ENCODE assay signal across 26 cellular contexts in genomic region chr2:16349811-16350210, GRCh38.
"Had no signal": no experiment of that assay in that cellular context is flagged by ENCODE, and none has a peak within 500 bp of the region (broad histone marks: within the 10 kb centered on the region; RNA-seq: fewer than 3 reads in every experiment).

No MANE protein-coding gene starts in this region.

- H3K27ac ChIP-seq: colonic mucosa, coronary artery, dorsolateral prefrontal cortex, epithelial cell of prostate, esophagus muscularis mucosa, esophagus squamous epithelium, foreskin keratinocyte, gastrocnemius medialis, gastroesophageal sphincter, heart left ventricle, heart right ventricle, hepatocyte had no signal

- H3K27me3 ChIP-seq: colonic mucosa, dorsolateral prefrontal cortex, esophagus muscularis mucosa, esophagus squamous epithelium, foreskin keratinocyte, gastrocnemius medialis, gastroesophageal sphincter, heart left ventricle, heart right ventricle, hepatocyte had no signal

- H3K4me2 ChIP-seq: hepatocyte had no signal

- H3K4me1 Mint-ChIP-seq: endodermal cell had no signal

- H2AFZ ChIP-seq: hepatocyte had no signal

- H3K4me3 Mint-ChIP-seq: dendritic cell treated with granulocyte-macrophage colony-stimulating factor and Interleukin-4, amounts not matched to agents 40 ng/mL and 50 ng/mL, for 4 days; effector memory CD8-positive, alpha-beta T cell; endodermal cell had no signal

- H3K9me3 ChIP-seq: colonic mucosa, esophagus squamous epithelium, gastrocnemius medialis had no signal

- H3K27ac Mint-ChIP-seq: dendritic cell treated with granulocyte-macrophage colony-stimulating factor and Interleukin-4, amounts not matched to agents 40 ng/mL and 50 ng/mL, for 4 days; effector memory CD8-positive, alpha-beta T cell; endodermal cell had no signal

- DNase-seq: colonic mucosa; cortex of kidney; dermis blood vessel endothelial cell; dorsolateral prefrontal cortex; effector CD4-positive, alpha-beta T cell; effector CD8-positive, alpha-beta T cell; effector memory CD4-positive, alpha-beta T cell; effector memory CD8-positive, alpha-beta T cell; endodermal cell; erythroblast; esophagus squamous epithelium; foreskin fibroblast; foreskin keratinocyte; foreskin melanocyte; gastrocnemius medialis; glutamatergic neuron; head of caudate nucleus; heart left ventricle; heart right ventricle had no signal

- H3K27me3 Mint-ChIP-seq: dendritic cell treated with granulocyte-macrophage colony-stimulating factor and Interleukin-4, amounts not matched to agents 40 ng/mL and 50 ng/mL, for 4 days; effector memory CD8-positive, alpha-beta T cell had no signal

- H3K4me1 ChIP-seq: colonic mucosa, esophagus muscularis mucosa, esophagus squamous epithelium, foreskin keratinocyte, gastrocnemius medialis, gastroesophageal sphincter, heart left ventricle, heart right ventricle had no signal

- H3K79me2 ChIP-seq: hepatocyte had no signal

- H3K36me3 ChIP-seq: colonic mucosa, esophagus muscularis mucosa, esophagus squamous epithelium, gastrocnemius medialis, gastroesophageal sphincter, heart left ventricle, heart right ventricle had no signal

- ATAC-seq: effector memory CD8-positive, alpha-beta T cell; esophagus mucosa; foreskin keratinocyte; gastrocnemius medialis; gastroesophageal sphincter; heart left ventricle; heart right ventricle had no signal

- H3K4me3 ChIP-seq: colonic mucosa, coronary artery, dorsolateral prefrontal cortex, esophagus muscularis mucosa, esophagus squamous epithelium, gastrocnemius medialis, gastroesophageal sphincter, heart left ventricle, heart right ventricle, hepatocyte had no signal
